In the genomic region with DNA sequence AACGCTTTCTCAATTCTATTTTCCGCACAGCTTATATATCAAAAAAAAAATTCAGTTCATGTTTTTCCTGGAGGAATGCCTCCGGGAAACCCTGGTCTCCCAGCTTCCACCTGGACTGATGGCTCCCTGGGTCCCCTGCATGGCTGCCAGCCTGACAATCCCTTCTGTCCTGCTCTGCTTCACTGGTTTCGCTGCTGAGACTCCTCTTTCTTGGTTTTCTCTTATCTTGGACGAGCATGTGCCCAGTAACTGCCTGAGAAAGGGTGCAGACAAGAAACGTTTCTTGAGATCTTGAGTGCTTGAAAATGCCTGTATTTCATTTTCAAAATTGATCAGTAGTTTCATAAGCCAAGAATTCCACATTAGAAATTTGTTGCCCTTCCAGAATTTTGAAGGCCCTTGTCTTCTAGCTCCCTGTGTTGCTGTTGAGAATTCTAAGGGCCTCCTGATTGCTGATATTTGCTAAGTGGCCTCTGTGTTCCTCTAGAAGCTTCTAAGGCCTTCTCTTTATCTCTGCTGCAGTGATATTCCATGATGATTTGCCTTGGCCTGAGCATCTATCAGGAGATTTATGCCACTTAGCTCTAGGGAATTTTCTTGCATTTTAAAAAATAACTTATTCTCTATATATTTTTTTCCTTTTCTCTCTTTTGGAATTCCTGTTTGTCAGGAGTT, we compare ENCODE assay signal across 1 cellular context.
TF ChIP-seq lines count a peak whose summit lies in the region.

No MANE protein-coding gene starts in this region.

TF ChIP-seq in K562, 482 proteins besides CTCF, POLR2A, EP300 and RAD21 (continued from another document and continues in another):
- TF ChIP-seq, protein P1, sequence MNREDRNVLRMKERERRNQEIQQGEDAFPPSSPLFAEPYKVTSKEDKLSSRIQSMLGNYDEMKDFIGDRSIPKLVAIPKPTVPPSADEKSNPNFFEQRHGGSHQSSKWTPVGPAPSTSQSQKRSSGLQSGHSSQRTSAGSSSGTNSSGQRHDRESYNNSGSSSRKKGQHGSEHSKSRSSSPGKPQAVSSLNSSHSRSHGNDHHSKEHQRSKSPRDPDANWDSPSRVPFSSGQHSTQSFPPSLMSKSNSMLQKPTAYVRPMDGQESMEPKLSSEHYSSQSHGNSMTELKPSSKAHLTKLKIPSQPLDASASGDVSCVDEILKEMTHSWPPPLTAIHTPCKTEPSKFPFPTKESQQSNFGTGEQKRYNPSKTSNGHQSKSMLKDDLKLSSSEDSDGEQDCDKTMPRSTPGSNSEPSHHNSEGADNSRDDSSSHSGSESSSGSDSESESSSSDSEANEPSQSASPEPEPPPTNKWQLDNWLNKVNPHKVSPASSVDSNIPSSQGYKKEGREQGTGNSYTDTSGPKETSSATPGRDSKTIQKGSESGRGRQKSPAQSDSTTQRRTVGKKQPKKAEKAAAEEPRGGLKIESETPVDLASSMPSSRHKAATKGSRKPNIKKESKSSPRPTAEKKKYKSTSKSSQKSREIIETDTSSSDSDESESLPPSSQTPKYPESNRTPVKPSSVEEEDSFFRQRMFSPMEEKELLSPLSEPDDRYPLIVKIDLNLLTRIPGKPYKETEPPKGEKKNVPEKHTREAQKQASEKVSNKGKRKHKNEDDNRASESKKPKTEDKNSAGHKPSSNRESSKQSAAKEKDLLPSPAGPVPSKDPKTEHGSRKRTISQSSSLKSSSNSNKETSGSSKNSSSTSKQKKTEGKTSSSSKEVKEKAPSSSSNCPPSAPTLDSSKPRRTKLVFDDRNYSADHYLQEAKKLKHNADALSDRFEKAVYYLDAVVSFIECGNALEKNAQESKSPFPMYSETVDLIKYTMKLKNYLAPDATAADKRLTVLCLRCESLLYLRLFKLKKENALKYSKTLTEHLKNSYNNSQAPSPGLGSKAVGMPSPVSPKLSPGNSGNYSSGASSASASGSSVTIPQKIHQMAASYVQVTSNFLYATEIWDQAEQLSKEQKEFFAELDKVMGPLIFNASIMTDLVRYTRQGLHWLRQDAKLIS (CRISPR knock-in tag; IDR thresholded peaks at IDR 0.05), result no peak
- no peak for TF ChIP-seq BCL6 (CRISPR knock-in tag; IDR thresholded peaks at IDR 0.05)
- TF ChIP-seq ZFP1 (CRISPR knock-in tag; IDR thresholded peaks at IDR 0.05), result no peak
- TF ChIP-seq E2F3 (CRISPR knock-in tag; IDR thresholded peaks at IDR 0.05), result 0 out of 2 replicates have a peak, but pooled peaks have one; percentile 41
- no peak for TF ChIP-seq ESRRA (IDR thresholded peaks at IDR 0.05; ENCODE audit: borderline replicate concordance, low read depth)
- TF ChIP-seq, protein P2, sequence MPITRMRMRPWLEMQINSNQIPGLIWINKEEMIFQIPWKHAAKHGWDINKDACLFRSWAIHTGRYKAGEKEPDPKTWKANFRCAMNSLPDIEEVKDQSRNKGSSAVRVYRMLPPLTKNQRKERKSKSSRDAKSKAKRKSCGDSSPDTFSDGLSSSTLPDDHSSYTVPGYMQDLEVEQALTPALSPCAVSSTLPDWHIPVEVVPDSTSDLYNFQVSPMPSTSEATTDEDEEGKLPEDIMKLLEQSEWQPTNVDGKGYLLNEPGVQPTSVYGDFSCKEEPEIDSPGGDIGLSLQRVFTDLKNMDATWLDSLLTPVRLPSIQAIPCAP (CRISPR knock-in tag; IDR thresholded peaks at IDR 0.05; ENCODE audit: borderline replicate concordance), result no peak
- no peak for TF ChIP-seq CBX5 (IDR thresholded peaks at IDR 0.05; ENCODE audit: borderline replicate concordance, low read depth)
- TF ChIP-seq L3MBTL2 (IDR thresholded peaks at IDR 0.05), result peak; percentile 92
- no peak for TF ChIP-seq NFIC (IDR thresholded peaks at IDR 0.05)
- TF ChIP-seq ZNF444 (CRISPR knock-in tag; IDR thresholded peaks at IDR 0.05), result no peak
- no peak for TF ChIP-seq NEUROD1 (IDR thresholded peaks at IDR 0.05; ENCODE audit: borderline replicate concordance, low read depth, low read length, partially characterized antibody)
- no peak for TF ChIP-seq RAD51 (IDR thresholded peaks at IDR 0.05; ENCODE audit: borderline replicate concordance, low read depth)
- TF ChIP-seq SP1 (CRISPR knock-in tag; IDR thresholded peaks at IDR 0.05), result no peak
- no peak for TF ChIP-seq CBFB (CRISPR knock-in tag; IDR thresholded peaks at IDR 0.05)
- no peak for TF ChIP-seq ZSCAN29 (IDR thresholded peaks at IDR 0.05)
- TF ChIP-seq, protein P3, sequence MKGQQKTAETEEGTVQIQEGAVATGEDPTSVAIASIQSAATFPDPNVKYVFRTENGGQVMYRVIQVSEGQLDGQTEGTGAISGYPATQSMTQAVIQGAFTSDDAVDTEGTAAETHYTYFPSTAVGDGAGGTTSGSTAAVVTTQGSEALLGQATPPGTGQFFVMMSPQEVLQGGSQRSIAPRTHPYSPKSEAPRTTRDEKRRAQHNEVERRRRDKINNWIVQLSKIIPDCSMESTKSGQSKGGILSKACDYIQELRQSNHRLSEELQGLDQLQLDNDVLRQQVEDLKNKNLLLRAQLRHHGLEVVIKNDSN (CRISPR knock-in tag; IDR thresholded peaks at IDR 0.05), result no peak
- TF ChIP-seq SREBF2 (CRISPR knock-in tag; IDR thresholded peaks at IDR 0.05), result no peak
- no peak for TF ChIP-seq SMARCA5 (IDR thresholded peaks at IDR 0.05)
- TF ChIP-seq TAF7 (tag; IDR thresholded peaks at IDR 0.05), result no peak
- TF ChIP-seq PHB (CRISPR knock-in tag; IDR thresholded peaks at IDR 0.05), result no peak
- TF ChIP-seq, protein P4, sequence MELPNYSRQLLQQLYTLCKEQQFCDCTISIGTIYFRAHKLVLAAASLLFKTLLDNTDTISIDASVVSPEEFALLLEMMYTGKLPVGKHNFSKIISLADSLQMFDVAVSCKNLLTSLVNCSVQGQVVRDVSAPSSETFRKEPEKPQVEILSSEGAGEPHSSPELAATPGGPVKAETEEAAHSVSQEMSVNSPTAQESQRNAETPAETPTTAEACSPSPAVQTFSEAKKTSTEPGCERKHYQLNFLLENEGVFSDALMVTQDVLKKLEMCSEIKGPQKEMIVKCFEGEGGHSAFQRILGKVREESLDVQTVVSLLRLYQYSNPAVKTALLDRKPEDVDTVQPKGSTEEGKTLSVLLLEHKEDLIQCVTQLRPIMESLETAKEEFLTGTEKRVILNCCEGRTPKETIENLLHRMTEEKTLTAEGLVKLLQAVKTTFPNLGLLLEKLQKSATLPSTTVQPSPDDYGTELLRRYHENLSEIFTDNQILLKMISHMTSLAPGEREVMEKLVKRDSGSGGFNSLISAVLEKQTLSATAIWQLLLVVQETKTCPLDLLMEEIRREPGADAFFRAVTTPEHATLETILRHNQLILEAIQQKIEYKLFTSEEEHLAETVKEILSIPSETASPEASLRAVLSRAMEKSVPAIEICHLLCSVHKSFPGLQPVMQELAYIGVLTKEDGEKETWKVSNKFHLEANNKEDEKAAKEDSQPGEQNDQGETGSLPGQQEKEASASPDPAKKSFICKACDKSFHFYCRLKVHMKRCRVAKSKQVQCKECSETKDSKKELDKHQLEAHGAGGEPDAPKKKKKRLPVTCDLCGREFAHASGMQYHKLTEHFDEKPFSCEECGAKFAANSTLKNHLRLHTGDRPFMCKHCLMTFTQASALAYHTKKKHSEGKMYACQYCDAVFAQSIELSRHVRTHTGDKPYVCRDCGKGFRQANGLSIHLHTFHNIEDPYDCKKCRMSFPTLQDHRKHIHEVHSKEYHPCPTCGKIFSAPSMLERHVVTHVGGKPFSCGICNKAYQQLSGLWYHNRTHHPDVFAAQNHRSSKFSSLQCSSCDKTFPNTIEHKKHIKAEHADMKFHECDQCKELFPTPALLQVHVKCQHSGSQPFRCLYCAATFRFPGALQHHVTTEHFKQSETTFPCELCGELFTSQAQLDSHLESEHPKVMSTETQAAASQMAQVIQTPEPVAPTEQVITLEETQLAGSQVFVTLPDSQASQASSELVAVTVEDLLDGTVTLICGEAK (IDR thresholded peaks at IDR 0.05), result no peak
- TF ChIP-seq, protein P4 (CRISPR knock-in tag; IDR thresholded peaks at IDR 0.05), result no peak
- TF ChIP-seq HNRNPUL1 (IDR thresholded peaks at IDR 0.05; ENCODE audit: low read length), result no peak
- TF ChIP-seq NFATC3 (IDR thresholded peaks at IDR 0.05), result no peak
- TF ChIP-seq, protein P5, sequence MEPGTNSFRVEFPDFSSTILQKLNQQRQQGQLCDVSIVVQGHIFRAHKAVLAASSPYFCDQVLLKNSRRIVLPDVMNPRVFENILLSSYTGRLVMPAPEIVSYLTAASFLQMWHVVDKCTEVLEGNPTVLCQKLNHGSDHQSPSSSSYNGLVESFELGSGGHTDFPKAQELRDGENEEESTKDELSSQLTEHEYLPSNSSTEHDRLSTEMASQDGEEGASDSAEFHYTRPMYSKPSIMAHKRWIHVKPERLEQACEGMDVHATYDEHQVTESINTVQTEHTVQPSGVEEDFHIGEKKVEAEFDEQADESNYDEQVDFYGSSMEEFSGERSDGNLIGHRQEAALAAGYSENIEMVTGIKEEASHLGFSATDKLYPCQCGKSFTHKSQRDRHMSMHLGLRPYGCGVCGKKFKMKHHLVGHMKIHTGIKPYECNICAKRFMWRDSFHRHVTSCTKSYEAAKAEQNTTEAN (CRISPR knock-in tag; IDR thresholded peaks at IDR 0.05), result no peak
- TF ChIP-seq GABPA (tag; conservative IDR thresholded peaks at IDR 0.05; ENCODE audit: low read depth), result no peak; the same call in 1 of the 2 replicates
- no peak for TF ChIP-seq RBM22 (IDR thresholded peaks at IDR 0.05; ENCODE audit: low read depth, low read length, poor library complexity, severe bottlenecking)
- TF ChIP-seq, protein P6, sequence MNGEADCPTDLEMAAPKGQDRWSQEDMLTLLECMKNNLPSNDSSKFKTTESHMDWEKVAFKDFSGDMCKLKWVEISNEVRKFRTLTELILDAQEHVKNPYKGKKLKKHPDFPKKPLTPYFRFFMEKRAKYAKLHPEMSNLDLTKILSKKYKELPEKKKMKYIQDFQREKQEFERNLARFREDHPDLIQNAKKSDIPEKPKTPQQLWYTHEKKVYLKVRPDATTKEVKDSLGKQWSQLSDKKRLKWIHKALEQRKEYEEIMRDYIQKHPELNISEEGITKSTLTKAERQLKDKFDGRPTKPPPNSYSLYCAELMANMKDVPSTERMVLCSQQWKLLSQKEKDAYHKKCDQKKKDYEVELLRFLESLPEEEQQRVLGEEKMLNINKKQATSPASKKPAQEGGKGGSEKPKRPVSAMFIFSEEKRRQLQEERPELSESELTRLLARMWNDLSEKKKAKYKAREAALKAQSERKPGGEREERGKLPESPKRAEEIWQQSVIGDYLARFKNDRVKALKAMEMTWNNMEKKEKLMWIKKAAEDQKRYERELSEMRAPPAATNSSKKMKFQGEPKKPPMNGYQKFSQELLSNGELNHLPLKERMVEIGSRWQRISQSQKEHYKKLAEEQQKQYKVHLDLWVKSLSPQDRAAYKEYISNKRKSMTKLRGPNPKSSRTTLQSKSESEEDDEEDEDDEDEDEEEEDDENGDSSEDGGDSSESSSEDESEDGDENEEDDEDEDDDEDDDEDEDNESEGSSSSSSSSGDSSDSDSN (IDR thresholded peaks at IDR 0.05; ENCODE audit: borderline replicate concordance in 1 of 2, low read depth in 2 of 2, low read length in 2 of 2), result no peak
- no peak for TF ChIP-seq SIN3B (IDR thresholded peaks at IDR 0.05; ENCODE audit: low read depth)
- TF ChIP-seq MED1 (CRISPR knock-in tag; IDR thresholded peaks at IDR 0.05; ENCODE audit: borderline replicate concordance), result no peak
- no peak for TF ChIP-seq JUND (IDR thresholded peaks at IDR 0.05; ENCODE audit: borderline replicate concordance, low read depth, low read length)
- peak; percentile 48; the same call in 1 of the 3 replicates for TF ChIP-seq JUND (tag; IDR thresholded peaks at IDR 0.05; ENCODE audit: borderline replicate concordance, low read depth, low read length)
- no peak for TF ChIP-seq RBM25 (IDR thresholded peaks at IDR 0.05; ENCODE audit: low read depth, low read length, severe bottlenecking)
- TF ChIP-seq ETV5 (CRISPR knock-in tag; IDR thresholded peaks at IDR 0.05; ENCODE audit: low read depth), result no peak
- TF ChIP-seq ZNF696 (CRISPR knock-in tag; conservative IDR thresholded peaks at IDR 0.05), result no peak
- TF ChIP-seq, protein P7, sequence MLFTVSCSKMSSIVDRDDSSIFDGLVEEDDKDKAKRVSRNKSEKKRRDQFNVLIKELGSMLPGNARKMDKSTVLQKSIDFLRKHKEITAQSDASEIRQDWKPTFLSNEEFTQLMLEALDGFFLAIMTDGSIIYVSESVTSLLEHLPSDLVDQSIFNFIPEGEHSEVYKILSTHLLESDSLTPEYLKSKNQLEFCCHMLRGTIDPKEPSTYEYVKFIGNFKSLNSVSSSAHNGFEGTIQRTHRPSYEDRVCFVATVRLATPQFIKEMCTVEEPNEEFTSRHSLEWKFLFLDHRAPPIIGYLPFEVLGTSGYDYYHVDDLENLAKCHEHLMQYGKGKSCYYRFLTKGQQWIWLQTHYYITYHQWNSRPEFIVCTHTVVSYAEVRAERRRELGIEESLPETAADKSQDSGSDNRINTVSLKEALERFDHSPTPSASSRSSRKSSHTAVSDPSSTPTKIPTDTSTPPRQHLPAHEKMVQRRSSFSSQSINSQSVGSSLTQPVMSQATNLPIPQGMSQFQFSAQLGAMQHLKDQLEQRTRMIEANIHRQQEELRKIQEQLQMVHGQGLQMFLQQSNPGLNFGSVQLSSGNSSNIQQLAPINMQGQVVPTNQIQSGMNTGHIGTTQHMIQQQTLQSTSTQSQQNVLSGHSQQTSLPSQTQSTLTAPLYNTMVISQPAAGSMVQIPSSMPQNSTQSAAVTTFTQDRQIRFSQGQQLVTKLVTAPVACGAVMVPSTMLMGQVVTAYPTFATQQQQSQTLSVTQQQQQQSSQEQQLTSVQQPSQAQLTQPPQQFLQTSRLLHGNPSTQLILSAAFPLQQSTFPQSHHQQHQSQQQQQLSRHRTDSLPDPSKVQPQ (CRISPR knock-in tag; IDR thresholded peaks at IDR 0.05; ENCODE audit: borderline replicate concordance), result no peak
- TF ChIP-seq ASH1L (IDR thresholded peaks at IDR 0.05; ENCODE audit: borderline replicate concordance, low read depth, partially characterized antibody), result no peak
- no peak for TF ChIP-seq FOXA1 (IDR thresholded peaks at IDR 0.05; ENCODE audit: borderline replicate concordance)
- TF ChIP-seq SAP30 (IDR thresholded peaks at IDR 0.05; ENCODE audit: borderline replicate concordance, insufficient read depth, low read depth, low read length, poor library complexity, severe bottlenecking), result no peak
